8 cellular contexts compared by ENCODE assay signal in the genomic region with DNA sequence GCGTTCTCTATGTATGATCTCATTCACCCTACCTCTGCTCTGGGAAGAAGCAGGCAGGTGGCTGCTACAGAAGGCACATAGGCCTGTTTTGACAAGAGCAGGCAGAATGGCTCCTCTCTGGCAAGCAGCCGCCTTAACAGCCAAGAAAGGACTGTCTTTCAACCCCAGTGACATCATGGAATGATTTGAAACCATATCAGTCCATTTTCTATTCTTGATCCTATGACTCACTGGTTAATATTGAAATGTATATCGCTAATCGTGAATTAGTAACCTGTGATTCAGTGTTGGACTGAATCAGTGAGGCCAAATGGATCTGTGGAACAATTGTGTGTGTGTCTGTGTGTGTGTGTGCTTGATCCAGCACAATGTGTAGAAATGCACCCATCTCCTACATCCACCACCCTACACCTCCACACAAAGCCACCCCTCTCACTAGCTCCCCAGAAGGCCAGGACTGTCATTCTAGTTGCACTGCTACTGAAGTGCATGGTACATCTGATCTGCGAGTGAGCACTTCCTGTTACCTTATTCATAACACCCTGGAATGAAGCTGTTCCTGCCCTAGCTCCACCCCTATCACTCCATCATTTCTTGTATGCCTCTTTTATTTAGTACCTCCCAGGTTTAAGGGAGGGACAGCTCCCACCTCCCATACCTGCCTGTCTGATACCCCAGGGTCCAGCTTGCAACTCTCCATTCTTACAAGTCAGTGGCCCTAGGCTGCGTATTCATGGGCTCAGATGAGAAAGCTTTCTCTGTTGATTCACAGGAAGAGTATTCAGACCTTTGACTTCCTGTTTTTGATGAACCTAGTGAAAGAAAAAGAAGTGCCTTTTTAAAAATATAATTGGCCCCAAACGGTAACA.
A peak's percentile ranks its signal among the peaks of the same experiment; 100 is the strongest.
DNase-seq lines count a peak whose midpoint lies in the region; ATAC-seq and TF ChIP-seq lines count a peak whose summit lies in the region.

No MANE protein-coding gene starts in this region.

- intact Hi-C loops in CD4-positive, alpha-beta T cell (cut with DNase I, micrococcal nuclease), result loop anchor here in 1 of 2 experiments (1.0 kb wide), 1 partner anchor 19 kb away; no protein-coding TSS in a partner anchor

- H3K27me3 Mint-ChIP-seq in CD4-positive, alpha-beta T cell, result no peaks in the 10 kb centered on the region
- H3K27me3 Mint-ChIP-seq in activated CD4-positive, alpha-beta memory T cell treated with anti-CD3 and anti-CD28 coated beads, Interleukin-2, amount 10 ng/mL, durations not matched to agents 7 days and 5 days, result no peaks in the 10 kb centered on the region

- H3K36me3 Mint-ChIP-seq in CD4-positive, alpha-beta T cell (ENCODE audit: low read depth), result peaks cover 16% of the 10 kb centered on the region
- H3K36me3 Mint-ChIP-seq in activated CD4-positive, alpha-beta memory T cell treated with anti-CD3 and anti-CD28 coated beads, Interleukin-2, amount 10 ng/mL, durations not matched to agents 7 days and 5 days (ENCODE audit: low read depth), result peaks cover 20% of the 10 kb centered on the region

- POLR2A ChIA-PET in CD4-positive, alpha-beta T cell (lab: Charles Lee), result interaction anchor here (0.7 to 5.3 kb wide), 21 partner anchors 10 to 476 kb away, joined by 3 to 125 read pairs (median 5); no protein-coding TSS in a partner anchor
- POLR2A ChIA-PET in activated CD4-positive, alpha-beta memory T cell treated with anti-CD3 and anti-CD28 coated beads, Interleukin-2, amount 10 ng/mL, durations not matched to agents 7 days and 5 days (lab: Charles Lee), result interaction anchor here (0.8 to 3.3 kb wide), 11 partner anchors 10 to 1169 kb away, joined by 3 to 39 read pairs (median 4); partner anchors contain the start of genes NHLRC3 and PROSER1

- peaks cover 81% of the 10 kb centered on the region for H3K4me1 Mint-ChIP-seq in CD4-positive, alpha-beta T cell (ENCODE audit: low read depth)
- H3K4me1 Mint-ChIP-seq in activated CD4-positive, alpha-beta memory T cell treated with anti-CD3 and anti-CD28 coated beads, Interleukin-2, amount 10 ng/mL, durations not matched to agents 7 days and 5 days, result peaks cover 31% of the 10 kb centered on the region

- H3K9me3 Mint-ChIP-seq in CD4-positive, alpha-beta T cell, result peaks cover 7% of the 10 kb centered on the region
- H3K9me3 Mint-ChIP-seq in activated CD4-positive, alpha-beta memory T cell treated with anti-CD3 and anti-CD28 coated beads, Interleukin-2, amount 10 ng/mL, durations not matched to agents 7 days and 5 days, result peaks cover 15% of the 10 kb centered on the region

- H3K4me3 Mint-ChIP-seq in CD4-positive, alpha-beta T cell, result peak overlapping the region; percentile 79
- H3K4me3 Mint-ChIP-seq in activated CD4-positive, alpha-beta memory T cell treated with anti-CD3 and anti-CD28 coated beads, Interleukin-2, amount 10 ng/mL, durations not matched to agents 7 days and 5 days, result peak overlapping the region; percentile 31

- H3K9me3 ChIP-seq in CD4-positive, alpha-beta T cell (ENCODE audit: control insufficient read depth, low read length), result no peaks in the 10 kb centered on the region

- peak overlapping the region; percentile 77 for H3K27ac ChIP-seq in CD4-positive, alpha-beta T cell (ENCODE audit: low read depth, low read length)
- H3K27ac ChIP-seq in temporal lobe (ENCODE audit: low read depth, low read length), result peak overlapping the region; percentile 81

- peak in 8 of 10 experiments; percentile 35 to 59 (median 46) for DNase-seq in CD4-positive, alpha-beta T cell
- peak; percentile 44 for DNase-seq in activated CD4-positive, alpha-beta memory T cell treated with anti-CD3 and anti-CD28 coated beads, Interleukin-2, amount 10 ng/mL, durations not matched to agents 7 days and 5 days
- DNase-seq in globus pallidus (ENCODE audit: low spot score) (peak; percentile 66), T-helper 9 cell (no peak), NCI-H774 (lab: John Stamatoyannopoulos, UW) (no peak)

- CTCF ChIA-PET in CD4-positive, alpha-beta T cell (lab: Charles Lee), result interaction anchor here (0.9 to 2.5 kb wide), 4 partner anchors 11 to 264 kb away, joined by 3 to 7 read pairs (median 4); no protein-coding TSS in a partner anchor
- CTCF ChIA-PET in activated CD4-positive, alpha-beta memory T cell treated with anti-CD3 and anti-CD28 coated beads, Interleukin-2, amount 10 ng/mL, durations not matched to agents 7 days and 5 days (lab: Charles Lee), result interaction anchor here (1.1 to 2.2 kb wide), 5 partner anchors 16 to 478 kb away, joined by 3 to 11 read pairs (median 4); no protein-coding TSS in a partner anchor

- peak overlapping the region; percentile 97 for H3K27ac Mint-ChIP-seq in CD4-positive, alpha-beta T cell
- H3K27ac Mint-ChIP-seq in activated CD4-positive, alpha-beta memory T cell treated with anti-CD3 and anti-CD28 coated beads, Interleukin-2, amount 10 ng/mL, durations not matched to agents 7 days and 5 days, result peak overlapping the region; percentile 96

- peak; percentile 92 for ATAC-seq in CD4-positive, alpha-beta T cell (ENCODE audit: poor library complexity)
- ATAC-seq in GM19463 (IDR thresholded peaks at IDR 0.05; ENCODE audit: unreplicated experiment), result peak; percentile 49
- peak; percentile 49 for ATAC-seq in HG03520 (IDR thresholded peaks at IDR 0.05; ENCODE audit: unreplicated experiment)

- TF ChIP-seq CTCF in CD4-positive, alpha-beta T cell (IDR thresholded peaks at IDR 0.05), result no peak

- no peaks in the 10 kb centered on the region for H3K27me3 ChIP-seq in CD4-positive, alpha-beta T cell (ENCODE audit: control insufficient read depth, insufficient read depth, low read length)

Comparison
In these comparisons a context has a peak if more than half of its experiments do, and no peak if none do; other contexts are left out.
1. DNase-seq: peak in CD4-positive, alpha-beta T cell (8 of 10), activated CD4-positive, alpha-beta memory T cell treated with anti-CD3 and anti-CD28 coated beads, Interleukin-2, amount 10 ng/mL, durations not matched to agents 7 days and 5 days (single experiment) and globus pallidus (single experiment); none in T-helper 9 cell (single experiment) and NCI-H774 (single experiment).
2. Peak in every context shown above with its lines, with median percentiles within 50 percentile points of each other: ATAC-seq.